10 cellular contexts compared by ENCODE assay signal in genomic region chr11:125064070-125064469, GRCh38. TPM values are rescaled to one million over a fixed set of nuclear protein-coding genes. Genes with fewer than 3 reads are reported as not detected.
DNase-seq lines count a peak whose midpoint lies in the region; ATAC-seq and TF ChIP-seq lines count a peak whose summit lies in the region.
"Had no signal": no experiment of that assay in that cellular context is flagged by ENCODE, and none has a peak within 500 bp of the region (broad histone marks: within the 10 kb centered on the region; RNA-seq: fewer than 3 reads in every experiment).

No MANE protein-coding gene starts in this region.

- no peaks in the 10 kb centered on the region for H3K36me3 ChIP-seq in HCT116 (ENCODE audit: control insufficient read depth in 1 of 2, insufficient read depth in 2 of 2, low read length in 2 of 2)

- peak overlapping the region; percentile 67; the same call in 1 of the 2 replicates for H3K4me3 ChIP-seq in AG09309 (ENCODE audit: control insufficient read depth, low read depth, low read length)
- H3K4me3 ChIP-seq in HCT116 (replicated peaks in 1 of 2; ENCODE audit: low read depth in 1 of 2, low read length in 2 of 2) = no peak overlapping the region

- H3K27me3 Mint-ChIP-seq in mesothelial cell of epicardium (ENCODE audit: low read depth) = peaks cover 77% of the 10 kb centered on the region

- no peaks in the 10 kb centered on the region for H3K36me3 Mint-ChIP-seq in mesothelial cell of epicardium

- peaks cover 0 to 29% of the 10 kb centered on the region in 2 experiments; a peak in 2 of 4 replicates for H3K4me1 ChIP-seq in HCT116 (ENCODE audit: control insufficient read depth in 1 of 2, insufficient read depth in 2 of 2, low read length in 2 of 2)

- no peak overlapping the region for H3K9ac ChIP-seq in HCT116 (ENCODE audit: low read length)

- no peaks in the 10 kb centered on the region for H3K9me3 ChIP-seq in HCT116 (ENCODE audit: control insufficient read depth in 1 of 2, insufficient read depth in 1 of 2, low read depth in 1 of 2, low read length in 2 of 2)

- no TSS peak for BruUV-seq in HCT116 (replicated peaks; lab: Mats Ljungman, UMichigan)

- H3K9me2 ChIP-seq in HCT116 (ENCODE audit: insufficient read depth) = no peaks in the 10 kb centered on the region

- H3K4me1 Mint-ChIP-seq in mesothelial cell of epicardium = no peaks in the 10 kb centered on the region

- ATAC-seq in HCT116 (no peak), GM21423 (IDR thresholded peaks at IDR 0.05; ENCODE audit: unreplicated experiment) (no peak), GM21381 (IDR thresholded peaks at IDR 0.05; ENCODE audit: unreplicated experiment) (no peak)

- no peak for TF ChIP-seq RAD21 in HCT116 (IDR thresholded peaks at IDR 0.05; ENCODE audit: low read depth)

- H3K79me2 ChIP-seq in HCT116 (ENCODE audit: insufficient read depth, low read length) = no peaks in the 10 kb centered on the region

- no peak for TF ChIP-seq POLR2A in HCT116 (IDR thresholded peaks at IDR 0.05; ENCODE audit: borderline replicate concordance, extremely low read depth, insufficient read depth, insufficient read length)

- H4K20me1 ChIP-seq in HCT116 (ENCODE audit: insufficient read depth) = no peaks in the 10 kb centered on the region

- TF ChIP-seq CTCF in AG09309 (IDR thresholded peaks at IDR 0.05; ENCODE audit: control insufficient read depth, insufficient read depth, low read depth, low read length, missing control alignments) (no peak), HCT116 (IDR thresholded peaks at IDR 0.05 in 2 of 3, conservative IDR thresholded peaks at IDR 0.05 in 1 of 3; ENCODE audit: borderline replicate concordance in 1 of 3, insufficient read depth in 1 of 3, low read depth in 2 of 3, low read length in 2 of 3) (no peak), mesothelial cell of epicardium (IDR thresholded peaks at IDR 0.05; ENCODE audit: unreplicated experiment) (no peak)

- POLR2A ChIA-PET in HCT116 (lab: Charles Lee) = no interaction called here

- CTCF ChIA-PET in HCT116 (lab: Charles Lee) = interaction anchor here (0.8 kb wide), 1 partner anchor 48 kb away, joined by 3 read pairs; no protein-coding TSS in a partner anchor

- peak overlapping the region; percentile 97 for H3K4me2 ChIP-seq in HCT116 (ENCODE audit: low read length)

- intact Hi-C loops in HCT116 (cut with micrococcal nuclease) = no loop called here

- H3K9me3 Mint-ChIP-seq in mesothelial cell of epicardium = no peaks in the 10 kb centered on the region

- H3K27ac Mint-ChIP-seq in mesothelial cell of epicardium = no peak overlapping the region

- H3K4me3 Mint-ChIP-seq in mesothelial cell of epicardium = peak overlapping the region; percentile 55

- DNase-seq in AG09309 (ENCODE audit: low read depth) = no peak
- DNase-seq in HCT116 (ENCODE audit: low read depth, low spot score) = no peak
- no peak for DNase-seq in caudate nucleus (lab: John Stamatoyannopoulos, UW)
- no peak for DNase-seq in mesothelial cell of epicardium (ENCODE audit: low spot score in 2 of 2, unreplicated experiment in 2 of 2)
- no peak for DNase-seq in NCI-H524 (lab: John Stamatoyannopoulos, UW)
- DNase-seq in iPS-NIHi11 (ENCODE audit: low spot score) = no peak
- DNase-seq: central memory CD4-positive, alpha-beta T cell; NCI-H446 had no signal

- H3K27ac ChIP-seq in HCT116 (ENCODE audit: low read depth, low read length) (no peak overlapping the region), caudate nucleus (ENCODE audit: low read depth, low read length) (peak overlapping the region; percentile 4)

- H2AFZ ChIP-seq in HCT116 (ENCODE audit: low read depth, low read length, poor library complexity, severe bottlenecking) = no peak overlapping the region

- no peaks in the 10 kb centered on the region for H3K27me3 ChIP-seq in HCT116 (ENCODE audit: insufficient read depth, low read length)

- RAD21 ChIA-PET in HCT116 (lab: Charles Lee; ENCODE audit: low non-redundant PET in 1 of 2, low total read pairs in 2 of 2, uncharacterized antibody in 2 of 2, unreplicated experiment in 2 of 2) = no interaction called here

TF ChIP-seq in HCT116, 20 proteins besides CTCF, POLR2A, EP300 and RAD21:
- no peak for TF ChIP-seq CBX3 (IDR thresholded peaks at IDR 0.05; ENCODE audit: low read depth)
TF ChIP-seq in HCT116: peak in this region for 0.

RNA-seq across cellular contexts. Expression of gene SLC37A2, which starts 1.0 kb away (rescaled TPM):
- total RNA-seq in HCT116 (2021; ENCODE audit: unreplicated experiment) = 5.1 TPM
- 3.8 and 4.2 TPM in 2 replicates for polyA plus RNA-seq in HCT116 (2012)
- 0.47 to 0.54 TPM (median 0.51 TPM) in 3 replicates for total RNA-seq in mesothelial cell of epicardium

RNA-seq across cellular contexts. Expression of gene TMEM218, which starts 47.4 kb away (rescaled TPM):
- total RNA-seq in HCT116 (2021; ENCODE audit: unreplicated experiment) = 17.9 TPM
- polyA plus RNA-seq in HCT116 (2012) = 13.3 and 16.6 TPM in 2 replicates
- 23.1 to 23.9 TPM (median 23.7 TPM) in 3 replicates for total RNA-seq in mesothelial cell of epicardium
